11 cellular contexts compared by ENCODE assay signal in genomic region chr12:129413295-129413694, GRCh38.
"Had no signal": no experiment of that assay in that cellular context is flagged by ENCODE, and none has a peak within 500 bp of the region (broad histone marks: within the 10 kb centered on the region; RNA-seq: fewer than 3 reads in every experiment).

No MANE protein-coding gene starts in this region.

- H3K4me2 ChIP-seq: GM23338 had no signal

- H3K27ac ChIP-seq: GM23248 had no signal

- H3K4me1 ChIP-seq: HAP-1 had no signal

- DNase-seq: GM23248, GOT3, H7, H9, HCEC 1CT, HFFc6 had no signal

- ATAC-seq: GM23338, HCT116 had no signal

- H3K9me3 ChIP-seq: HAP-1 had no signal

- H2AFZ ChIP-seq: GM23248, GM23338 had no signal

- H3K4me3 ChIP-seq: GM23248, GM23338, HAP-1 had no signal

- FAIRE-seq: H1, H54 had no signal

- H3K9ac ChIP-seq: GM23248 had no signal

- H3K36me3 ChIP-seq: HAP-1 had no signal
